ENCODE assay signal across 36 cellular contexts in genomic region chr11:116529681-116530080, GRCh38.
"Had no signal": no experiment of that assay in that cellular context is flagged by ENCODE, and none has a peak within 500 bp of the region (broad histone marks: within the 10 kb centered on the region; RNA-seq: fewer than 3 reads in every experiment).

No MANE protein-coding gene starts in this region.

- H3K4me1 ChIP-seq: Peyer's patch had no signal

- H3K36me3 Mint-ChIP-seq: activated naive CD8-positive, alpha-beta T cell treated with anti-CD3 and anti-CD28 coated beads for 36 hours had no signal

- H3K27ac ChIP-seq: brain microvascular endothelial cell, KMS-11, Peyer's patch, VCaP had no signal

- H3K9me3 Mint-ChIP-seq: activated T-helper 17 cell treated with anti-CD3 and anti-CD28 coated beads, Interleukin-2, amount 50 U/mL, for 72 hours had no signal

- DNase-seq: activated B cell treated with CpG ODN at 0.5 μM for 24 hours; activated CD4-positive, alpha-beta T cell treated with anti-CD3 and anti-CD28 coated beads for 4 hours; activated CD4-positive, alpha-beta T cell treated with anti-CD3 and anti-CD28 coated beads, Interleukin-2, amount 50 U/mL, for 4 hours; activated CD4-positive, CD25-positive, alpha-beta regulatory T cell treated with anti-CD3 and anti-CD28 coated beads, Interleukin-2, amount 50 U/mL, for 72 hours; activated CD8-positive, alpha-beta T cell treated with anti-CD3 and anti-CD28 coated beads for 36 hours; activated effector memory CD4-positive, alpha-beta T cell treated with anti-CD3 and anti-CD28 coated beads, Interleukin-2, amount 50 U/mL, for 16 hours; activated naive CD4-positive, alpha-beta T cell; activated naive CD4-positive, alpha-beta T cell treated with anti-CD3 and anti-CD28 coated beads, Interleukin-2, amount 50 U/mL, for 16 hours; activated naive CD8-positive, alpha-beta T cell treated with anti-CD3 and anti-CD28 coated beads for 36 hours; activated T-cell treated with anti-CD3 and anti-CD28 coated beads, Interleukin-2, amount 50 U/mL, for 1 hour; activated T-cell treated with anti-CD3 and anti-CD28 coated beads, Interleukin-2, amount 50 U/mL, for 72 hours; amniotic stem cell; aorta; brain microvascular endothelial cell; MM.1S; MV-4-11; NCI-H1092; NCI-H1694; NCI-H1930; NCI-H2171 treated with DMSO at 0.1 percent for 48 hours; NCI-H2227 treated with DMSO at 0.1 percent for 48 hours; NCI-H524 treated with DMSO at 0.1 percent for 48 hours; NCI-H748 treated with DMSO at 0.1 percent for 48 hours; NK-92 treated with Interleukin-12 subunit alpha and Interleukin-12 subunit beta, amount 100 ng/mL, for 24 hours; PC-3; Right ventricle myocardium superior; RPMI8226; SW 1271; T-helper 1 cell; T-helper 2 cell; T-helper 9 cell had no signal

- H3K9me3 ChIP-seq: Peyer's patch had no signal

- H3K4me3 Mint-ChIP-seq: activated B cell treated with CpG ODN at 0.5 μM for 24 hours; activated CD8-positive, alpha-beta T cell treated with anti-CD3 and anti-CD28 coated beads for 36 hours; activated naive CD8-positive, alpha-beta T cell treated with anti-CD3 and anti-CD28 coated beads for 36 hours; activated T-cell treated with anti-CD3 and anti-CD28 coated beads, Interleukin-2, amount 50 U/mL, for 72 hours; activated T-helper 17 cell treated with anti-CD3 and anti-CD28 coated beads, Interleukin-2, amount 50 U/mL, for 72 hours; central memory CD8-positive, alpha-beta T cell had no signal

- H3K27ac Mint-ChIP-seq: activated B cell treated with CpG ODN at 0.5 μM for 24 hours; activated CD8-positive, alpha-beta T cell treated with anti-CD3 and anti-CD28 coated beads for 36 hours; activated naive CD8-positive, alpha-beta T cell treated with anti-CD3 and anti-CD28 coated beads for 36 hours; activated T-cell treated with anti-CD3 and anti-CD28 coated beads, Interleukin-2, amount 50 U/mL, for 72 hours; activated T-helper 17 cell treated with anti-CD3 and anti-CD28 coated beads, Interleukin-2, amount 50 U/mL, for 72 hours had no signal

- H3K36me3 ChIP-seq: brain microvascular endothelial cell, Peyer's patch had no signal

- H3K4me3 ChIP-seq: Peyer's patch had no signal

- ATAC-seq: activated CD8-positive, alpha-beta T cell treated with anti-CD3 and anti-CD28 coated beads for 36 hours; activated T-cell treated with anti-CD3 and anti-CD28 coated beads, Interleukin-2, amount 50 U/mL, for 72 hours; activated T-helper 17 cell treated with anti-CD3 and anti-CD28 coated beads, Interleukin-2, amount 50 U/mL, for 72 hours; PC-3 had no signal

- H3K27me3 ChIP-seq: brain microvascular endothelial cell, Peyer's patch had no signal

- H3K4me1 Mint-ChIP-seq: activated B cell treated with CpG ODN at 0.5 μM for 24 hours; activated naive CD8-positive, alpha-beta T cell treated with anti-CD3 and anti-CD28 coated beads for 36 hours; activated T-helper 17 cell treated with anti-CD3 and anti-CD28 coated beads, Interleukin-2, amount 50 U/mL, for 72 hours; central memory CD8-positive, alpha-beta T cell had no signal
